22 cellular contexts compared by ENCODE assay signal in genomic region chr4:10175626-10176025, GRCh38. TPM values are rescaled to one million over a fixed set of nuclear protein-coding genes. Genes with fewer than 3 reads are reported as not detected.
DNase-seq lines count a peak whose midpoint lies in the region; ATAC-seq and TF ChIP-seq lines count a peak whose summit lies in the region.
"Had no signal": no experiment of that assay in that cellular context is flagged by ENCODE, and none has a peak within 500 bp of the region (broad histone marks: within the 10 kb centered on the region; RNA-seq: fewer than 3 reads in every experiment).

No MANE protein-coding gene starts in this region.

- peak overlapping the region; percentile 78 for H3K27ac ChIP-seq in right cardiac atrium (ENCODE audit: low read length)
- peak overlapping the region; percentile 99 for H3K27ac ChIP-seq in VCaP
- H3K27ac ChIP-seq: BLaER1 treated with 17β-estradiol and CSF1 and Interleukin-3, amounts not matched to agents 10 nM and 100 nM; GM23248; SK-N-MC had no signal

- H3K27me3 ChIP-seq in right cardiac atrium (ENCODE audit: control insufficient read depth, insufficient read depth): no peaks in the 10 kb centered on the region
- H3K27me3 ChIP-seq: BLaER1 treated with 17β-estradiol and CSF1 and Interleukin-3, amounts not matched to agents 10 nM and 100 nM had no signal

- WGBS in right cardiac atrium: 90% methylated on average over 7 of the region's 7 CpGs

- no peaks in the 10 kb centered on the region for H3K36me3 ChIP-seq in mucosa of descending colon (ENCODE audit: low read depth)
- H3K36me3 ChIP-seq: BLaER1 treated with 17β-estradiol and CSF1 and Interleukin-3, amounts not matched to agents 10 nM and 100 nM had no signal

- intact Hi-C loops in right cardiac atrium (cut with DNase I): no loop called here
- intact Hi-C loops in left ventricle myocardium superior (cut with micrococcal nuclease): no loop called here
- intact Hi-C loops in mucosa of descending colon (cut with DNase I, micrococcal nuclease): no loop called here

- H3K4me3 Mint-ChIP-seq in mesothelial cell of epicardium: no peak overlapping the region
- H3K4me3 Mint-ChIP-seq: CD4-positive, alpha-beta T cell; H9 had no signal

- ATAC-seq in right cardiac atrium: no peak
- ATAC-seq in left ventricle myocardium superior: no peak
- ATAC-seq in mucosa of descending colon: no peak
- no peak for ATAC-seq in GM19397 (IDR thresholded peaks at IDR 0.05; ENCODE audit: unreplicated experiment)
- no peak for ATAC-seq in SK-N-SH treated with all-trans-retinoic acid at 6 μM for 48 hours

- no peaks in the 10 kb centered on the region for H3K27me3 Mint-ChIP-seq in mesothelial cell of epicardium (ENCODE audit: low read depth)
- H3K27me3 Mint-ChIP-seq: CD4-positive, alpha-beta T cell had no signal

- peaks cover 4% of the 10 kb centered on the region for H3K9me3 Mint-ChIP-seq in mesothelial cell of epicardium
- H3K9me3 Mint-ChIP-seq: CD4-positive, alpha-beta T cell; H9 had no signal

- peaks cover 52% of the 10 kb centered on the region for H3K4me1 Mint-ChIP-seq in mesothelial cell of epicardium

- H3K4me3 ChIP-seq in right cardiac atrium (ENCODE audit: low read length) (no peak overlapping the region), mucosa of descending colon (no peak overlapping the region)
- H3K4me3 ChIP-seq: BLaER1 treated with 17β-estradiol and CSF1 and Interleukin-3, amounts not matched to agents 10 nM and 100 nM; GM23248; SK-N-MC had no signal

- peak overlapping the region; percentile 92 for H3K27ac Mint-ChIP-seq in mesothelial cell of epicardium
- H3K27ac Mint-ChIP-seq: CD4-positive, alpha-beta T cell; H9 had no signal

- DNase-seq in right cardiac atrium (no peak), left ventricle myocardium superior (no peak), mesothelial cell of epicardium (ENCODE audit: low spot score in 2 of 2, unreplicated experiment in 2 of 2) (no peak), mucosa of descending colon (no peak), foreskin melanocyte (no peak)
- DNase-seq: AML-193; CD4-positive, alpha-beta T cell; DMS79; GM23248; H9; KG1; MM.1S; NCI-H2029; NCI-H446; NCI-H524 treated with DMSO at 0.1 percent for 48 hours; NCI-H774; SIG-M5 had no signal

- H3K9me3 ChIP-seq in right cardiac atrium (ENCODE audit: control insufficient read depth, low read length) (no peaks in the 10 kb centered on the region), mucosa of descending colon (no peaks in the 10 kb centered on the region)

- TF ChIP-seq CTCF in VCaP (conservative IDR thresholded peaks at IDR 0.05) (no peak), mesothelial cell of epicardium (IDR thresholded peaks at IDR 0.05; ENCODE audit: unreplicated experiment) (no peak), mucosa of descending colon (IDR thresholded peaks at IDR 0.05) (no peak)

- peaks cover 16% of the 10 kb centered on the region for H3K4me1 ChIP-seq in right cardiac atrium (ENCODE audit: control insufficient read depth, insufficient read depth, low read length)
- peaks cover 3% of the 10 kb centered on the region for H3K4me1 ChIP-seq in mucosa of descending colon (ENCODE audit: low read depth)

- H3K36me3 Mint-ChIP-seq in mesothelial cell of epicardium: no peaks in the 10 kb centered on the region

TF ChIP-seq in SK-N-SH treated with all-trans-retinoic acid at 6 μM for 48 hours, 23 proteins besides CTCF, POLR2A, EP300 and RAD21:
- no peak for TF ChIP-seq TSHZ2 (CRISPR knock-in tag; IDR thresholded peaks at IDR 0.05)
- TF ChIP-seq ARNTL (CRISPR knock-in tag; IDR thresholded peaks at IDR 0.05; ENCODE audit: borderline replicate concordance, low read depth): no peak
- TF ChIP-seq ESRRG (CRISPR knock-in tag; IDR thresholded peaks at IDR 0.05): no peak
- no peak for TF ChIP-seq TCF4 (CRISPR knock-in tag; IDR thresholded peaks at IDR 0.05; ENCODE audit: borderline replicate concordance)
- no peak for TF ChIP-seq ZC3H10 (CRISPR knock-in tag; IDR thresholded peaks at IDR 0.05)
- no peak for TF ChIP-seq PPARA (CRISPR knock-in tag; IDR thresholded peaks at IDR 0.05; ENCODE audit: borderline replicate concordance)
- TF ChIP-seq ZNF70 (CRISPR knock-in tag; IDR thresholded peaks at IDR 0.05): no peak
- TF ChIP-seq CSRNP3 (CRISPR knock-in tag; IDR thresholded peaks at IDR 0.05): no peak
- no peak for TF ChIP-seq GLIS3 (CRISPR knock-in tag; IDR thresholded peaks at IDR 0.05)
- TF ChIP-seq ISL1 (CRISPR knock-in tag; IDR thresholded peaks at IDR 0.05): no peak
- no peak for TF ChIP-seq BACH2 (CRISPR knock-in tag; IDR thresholded peaks at IDR 0.05; ENCODE audit: borderline replicate concordance)
- TF ChIP-seq POU6F1 (CRISPR knock-in tag; IDR thresholded peaks at IDR 0.05; ENCODE audit: borderline replicate concordance, low read depth): no peak
- no peak for TF ChIP-seq RARB (CRISPR knock-in tag; IDR thresholded peaks at IDR 0.05)
- TF ChIP-seq CSDC2 (CRISPR knock-in tag; IDR thresholded peaks at IDR 0.05): no peak
- TF ChIP-seq SNAI2 (CRISPR knock-in tag; IDR thresholded peaks at IDR 0.05): no peak
- no peak for TF ChIP-seq OSR1 (CRISPR knock-in tag; IDR thresholded peaks at IDR 0.05)
- no peak for TF ChIP-seq ZFP30 (CRISPR knock-in tag; IDR thresholded peaks at IDR 0.05)
- TF ChIP-seq TOX (CRISPR knock-in tag; IDR thresholded peaks at IDR 0.05; ENCODE audit: borderline replicate concordance): no peak
- TF ChIP-seq ZNF8 (CRISPR knock-in tag; IDR thresholded peaks at IDR 0.05): no peak
- TF ChIP-seq ZNF565 (CRISPR knock-in tag; conservative IDR thresholded peaks at IDR 0.05; ENCODE audit: low read depth): no peak

RNA-seq across cellular contexts. Expression of gene WDR1, which starts 59.0 kb away (rescaled TPM):
- total RNA-seq in right cardiac atrium (100 to 1,000 TPM; 181 to 280 (median 218) TPM), left ventricle myocardium superior (182 TPM), mesothelial cell of epicardium (227 to 229 TPM (median 227 TPM) in 3 replicates), mucosa of descending colon (100 to 1,000 TPM; 366 to 467 (median 380) TPM)
- 116 TPM for polyA plus RNA-seq in right cardiac atrium
